1 cellular context compared by ENCODE assay signal in the genomic region with DNA sequence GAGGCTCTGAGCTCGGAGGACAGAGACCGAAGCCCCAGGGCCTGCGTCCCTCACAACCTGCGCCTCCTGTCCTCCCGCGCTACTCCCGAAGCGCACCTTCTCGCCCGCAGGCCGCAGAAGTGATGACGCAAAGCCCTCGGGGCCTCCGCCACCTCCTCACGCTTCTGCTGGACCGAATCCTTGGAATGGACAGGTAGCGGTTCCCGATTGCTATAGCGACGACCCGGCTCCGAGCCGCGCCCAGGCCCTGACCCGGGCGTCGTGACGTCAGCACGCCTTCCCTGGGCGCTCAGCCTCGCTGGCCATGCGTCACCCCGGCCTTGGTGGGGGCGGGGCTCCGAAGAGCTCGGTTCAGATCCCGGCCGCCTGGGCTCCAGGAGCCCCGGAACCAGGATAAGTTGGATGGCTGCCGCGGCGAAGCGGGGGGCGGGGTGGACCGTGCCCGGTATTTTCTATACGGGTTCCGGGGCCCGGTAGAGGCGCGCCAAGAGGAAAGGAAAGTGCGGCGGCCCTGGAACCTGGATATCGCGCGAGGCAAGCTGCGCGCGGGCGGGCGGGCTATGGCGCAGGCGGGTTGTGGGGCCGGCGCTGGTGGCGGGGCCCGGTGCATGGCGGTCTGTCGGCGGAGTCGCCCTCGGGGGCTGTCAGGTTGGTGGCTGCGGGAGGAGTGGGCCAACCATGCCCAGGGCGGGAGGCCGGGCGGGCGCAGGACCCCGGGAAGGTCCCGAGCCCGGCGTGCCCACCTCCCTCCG.
A peak's percentile ranks its signal among the peaks of the same experiment; 100 is the strongest.
TF ChIP-seq lines count a peak whose summit lies in the region.

A gene (plus strand): TSS at position 542 of the 752 bp plus-strand sequence. CDS start 21,417 bp downstream, outside the sequence.

TF ChIP-seq in HepG2, 621 proteins besides CTCF, POLR2A, EP300 and RAD21 (continued from another document):
- TF ChIP-seq, protein P1, sequence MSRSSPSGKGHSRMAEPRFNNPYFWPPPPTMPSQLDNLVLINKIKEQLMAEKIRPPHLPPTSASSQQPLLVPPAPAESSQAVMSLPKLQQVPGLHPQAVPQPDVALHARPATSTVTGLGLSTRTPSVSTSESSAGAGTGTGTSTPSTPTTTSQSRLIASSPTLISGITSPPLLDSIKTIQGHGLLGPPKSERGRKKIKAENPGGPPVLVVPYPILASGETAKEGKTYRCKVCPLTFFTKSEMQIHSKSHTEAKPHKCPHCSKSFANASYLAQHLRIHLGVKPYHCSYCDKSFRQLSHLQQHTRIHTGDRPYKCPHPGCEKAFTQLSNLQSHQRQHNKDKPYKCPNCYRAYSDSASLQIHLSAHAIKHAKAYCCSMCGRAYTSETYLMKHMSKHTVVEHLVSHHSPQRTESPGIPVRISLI (CRISPR knock-in tag; IDR thresholded peaks at IDR 0.05; ENCODE audit: borderline replicate concordance): peak; percentile 56; the same call in 1 of the 2 replicates
- no peak; the same call in 1 of the 2 replicates for TF ChIP-seq ZFP62 (CRISPR knock-in tag; IDR thresholded peaks at IDR 0.05)
- no peak for TF ChIP-seq ZNF367 (CRISPR knock-in tag; IDR thresholded peaks at IDR 0.05; ENCODE audit: borderline replicate concordance)
- TF ChIP-seq TAF1 (CRISPR knock-in tag; IDR thresholded peaks at IDR 0.05): peak; percentile 84
- peak; percentile 64 for TF ChIP-seq NFYC (CRISPR knock-in tag; IDR thresholded peaks at IDR 0.05)
- TF ChIP-seq TCF12 (IDR thresholded peaks at IDR 0.05): no peak
- peak; percentile 71 for TF ChIP-seq TCF12 (CRISPR knock-in tag; IDR thresholded peaks at IDR 0.05)
- TF ChIP-seq KLF15 (CRISPR knock-in tag; IDR thresholded peaks at IDR 0.05; ENCODE audit: borderline replicate concordance): peak; percentile 88; the same call in 1 of the 2 replicates
- TF ChIP-seq ZKSCAN5 (CRISPR knock-in tag; IDR thresholded peaks at IDR 0.05): no peak
- no peak for TF ChIP-seq ZKSCAN1 (IDR thresholded peaks at IDR 0.05; ENCODE audit: low read length)
- TF ChIP-seq ZFP36L2 (CRISPR knock-in tag; IDR thresholded peaks at IDR 0.05): 0 out of 2 replicates have a peak, but pooled peaks have one; percentile 37
- TF ChIP-seq ZNF335 (CRISPR knock-in tag; IDR thresholded peaks at IDR 0.05): peak; percentile 79; the same call in 1 of the 2 replicates
- TF ChIP-seq ZBTB38 (CRISPR knock-in tag; IDR thresholded peaks at IDR 0.05): no peak; the same call in none of the 2 replicates
- no peak for TF ChIP-seq RORA (CRISPR knock-in tag; IDR thresholded peaks at IDR 0.05)
- peak; percentile 55; the same call in 1 of the 2 replicates for TF ChIP-seq HOXD1 (CRISPR knock-in tag; IDR thresholded peaks at IDR 0.05)
- TF ChIP-seq ZNF772 (CRISPR knock-in tag; IDR thresholded peaks at IDR 0.05): peak; percentile 93
- TF ChIP-seq MED8 (CRISPR knock-in tag; IDR thresholded peaks at IDR 0.05; ENCODE audit: insufficient replicate concordance): peak; percentile 53
- TF ChIP-seq TOE1 (CRISPR knock-in tag; IDR thresholded peaks at IDR 0.05): peak; percentile 97
- peak; percentile 91 for TF ChIP-seq RFXANK (CRISPR knock-in tag; IDR thresholded peaks at IDR 0.05)
- TF ChIP-seq XRCC5 (optimal IDR thresholded peaks at IDR 0.05; ENCODE audit: low read length): peak; percentile 100
- TF ChIP-seq MYC (CRISPR knock-in tag; IDR thresholded peaks at IDR 0.05; ENCODE audit: borderline replicate concordance): peak; percentile 98
- TF ChIP-seq, protein P2, sequence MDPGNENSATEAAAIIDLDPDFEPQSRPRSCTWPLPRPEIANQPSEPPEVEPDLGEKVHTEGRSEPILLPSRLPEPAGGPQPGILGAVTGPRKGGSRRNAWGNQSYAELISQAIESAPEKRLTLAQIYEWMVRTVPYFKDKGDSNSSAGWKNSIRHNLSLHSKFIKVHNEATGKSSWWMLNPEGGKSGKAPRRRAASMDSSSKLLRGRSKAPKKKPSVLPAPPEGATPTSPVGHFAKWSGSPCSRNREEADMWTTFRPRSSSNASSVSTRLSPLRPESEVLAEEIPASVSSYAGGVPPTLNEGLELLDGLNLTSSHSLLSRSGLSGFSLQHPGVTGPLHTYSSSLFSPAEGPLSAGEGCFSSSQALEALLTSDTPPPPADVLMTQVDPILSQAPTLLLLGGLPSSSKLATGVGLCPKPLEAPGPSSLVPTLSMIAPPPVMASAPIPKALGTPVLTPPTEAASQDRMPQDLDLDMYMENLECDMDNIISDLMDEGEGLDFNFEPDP (CRISPR knock-in tag; conservative IDR thresholded peaks at IDR 0.05): no peak; the same call in 1 of the 2 replicates
- TF ChIP-seq, protein P3, sequence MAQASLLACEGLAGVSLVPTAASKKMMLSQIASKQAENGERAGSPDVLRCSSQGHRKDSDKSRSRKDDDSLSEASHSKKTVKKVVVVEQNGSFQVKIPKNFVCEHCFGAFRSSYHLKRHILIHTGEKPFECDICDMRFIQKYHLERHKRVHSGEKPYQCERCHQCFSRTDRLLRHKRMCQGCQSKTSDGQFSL (CRISPR knock-in tag; IDR thresholded peaks at IDR 0.05): peak; percentile 78
- no peak for TF ChIP-seq ZNF207 (IDR thresholded peaks at IDR 0.05; ENCODE audit: borderline replicate concordance)
- peak; percentile 93 for TF ChIP-seq ZNF564 (CRISPR knock-in tag; IDR thresholded peaks at IDR 0.05)
- TF ChIP-seq ARNT (IDR thresholded peaks at IDR 0.05): no peak
- TF ChIP-seq ZC3H4 (CRISPR knock-in tag; IDR thresholded peaks at IDR 0.05; ENCODE audit: borderline replicate concordance): peak; percentile 43; the same call in 1 of the 2 replicates
- TF ChIP-seq ARID2 (CRISPR knock-in tag; IDR thresholded peaks at IDR 0.05; ENCODE audit: borderline replicate concordance): peak; percentile 86; the same call in 1 of the 2 replicates
- TF ChIP-seq GTF3A (CRISPR knock-in tag; conservative IDR thresholded peaks at IDR 0.05): peak; percentile 98
- TF ChIP-seq, protein P4, sequence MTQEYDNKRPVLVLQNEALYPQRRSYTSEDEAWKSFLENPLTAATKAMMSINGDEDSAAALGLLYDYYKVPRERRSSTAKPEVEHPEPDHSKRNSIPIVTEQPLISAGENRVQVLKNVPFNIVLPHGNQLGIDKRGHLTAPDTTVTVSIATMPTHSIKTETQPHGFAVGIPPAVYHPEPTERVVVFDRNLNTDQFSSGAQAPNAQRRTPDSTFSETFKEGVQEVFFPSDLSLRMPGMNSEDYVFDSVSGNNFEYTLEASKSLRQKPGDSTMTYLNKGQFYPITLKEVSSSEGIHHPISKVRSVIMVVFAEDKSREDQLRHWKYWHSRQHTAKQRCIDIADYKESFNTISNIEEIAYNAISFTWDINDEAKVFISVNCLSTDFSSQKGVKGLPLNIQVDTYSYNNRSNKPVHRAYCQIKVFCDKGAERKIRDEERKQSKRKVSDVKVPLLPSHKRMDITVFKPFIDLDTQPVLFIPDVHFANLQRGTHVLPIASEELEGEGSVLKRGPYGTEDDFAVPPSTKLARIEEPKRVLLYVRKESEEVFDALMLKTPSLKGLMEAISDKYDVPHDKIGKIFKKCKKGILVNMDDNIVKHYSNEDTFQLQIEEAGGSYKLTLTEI (CRISPR knock-in tag; conservative IDR thresholded peaks at IDR 0.05): no peak
- TF ChIP-seq ZNF558 (CRISPR knock-in tag; IDR thresholded peaks at IDR 0.05; ENCODE audit: borderline replicate concordance): peak; percentile 82; the same call in 1 of the 2 replicates
- TF ChIP-seq BRD4 (CRISPR knock-in tag; IDR thresholded peaks at IDR 0.05): peak; percentile 82
- TF ChIP-seq, protein P5, sequence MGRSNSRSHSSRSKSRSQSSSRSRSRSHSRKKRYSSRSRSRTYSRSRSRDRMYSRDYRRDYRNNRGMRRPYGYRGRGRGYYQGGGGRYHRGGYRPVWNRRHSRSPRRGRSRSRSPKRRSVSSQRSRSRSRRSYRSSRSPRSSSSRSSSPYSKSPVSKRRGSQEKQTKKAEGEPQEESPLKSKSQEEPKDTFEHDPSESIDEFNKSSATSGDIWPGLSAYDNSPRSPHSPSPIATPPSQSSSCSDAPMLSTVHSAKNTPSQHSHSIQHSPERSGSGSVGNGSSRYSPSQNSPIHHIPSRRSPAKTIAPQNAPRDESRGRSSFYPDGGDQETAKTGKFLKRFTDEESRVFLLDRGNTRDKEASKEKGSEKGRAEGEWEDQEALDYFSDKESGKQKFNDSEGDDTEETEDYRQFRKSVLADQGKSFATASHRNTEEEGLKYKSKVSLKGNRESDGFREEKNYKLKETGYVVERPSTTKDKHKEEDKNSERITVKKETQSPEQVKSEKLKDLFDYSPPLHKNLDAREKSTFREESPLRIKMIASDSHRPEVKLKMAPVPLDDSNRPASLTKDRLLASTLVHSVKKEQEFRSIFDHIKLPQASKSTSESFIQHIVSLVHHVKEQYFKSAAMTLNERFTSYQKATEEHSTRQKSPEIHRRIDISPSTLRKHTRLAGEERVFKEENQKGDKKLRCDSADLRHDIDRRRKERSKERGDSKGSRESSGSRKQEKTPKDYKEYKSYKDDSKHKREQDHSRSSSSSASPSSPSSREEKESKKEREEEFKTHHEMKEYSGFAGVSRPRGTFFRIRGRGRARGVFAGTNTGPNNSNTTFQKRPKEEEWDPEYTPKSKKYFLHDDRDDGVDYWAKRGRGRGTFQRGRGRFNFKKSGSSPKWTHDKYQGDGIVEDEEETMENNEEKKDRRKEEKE (IDR thresholded peaks at IDR 0.05): no peak
- 0 out of 2 replicates have a peak, but pooled peaks have one; percentile 67 for TF ChIP-seq NFIC (IDR thresholded peaks at IDR 0.05; ENCODE audit: low read length)
- 0 out of 2 replicates have a peak, but pooled peaks have one; percentile 89 for TF ChIP-seq MAF1 (CRISPR knock-in tag; IDR thresholded peaks at IDR 0.05; ENCODE audit: borderline replicate concordance)
- TF ChIP-seq ZNF274 (CRISPR knock-in tag; IDR thresholded peaks at IDR 0.05): peak; percentile 88
- TF ChIP-seq ZNF232 (CRISPR knock-in tag; IDR thresholded peaks at IDR 0.05; ENCODE audit: borderline replicate concordance): peak; percentile 82
- TF ChIP-seq, protein P6, sequence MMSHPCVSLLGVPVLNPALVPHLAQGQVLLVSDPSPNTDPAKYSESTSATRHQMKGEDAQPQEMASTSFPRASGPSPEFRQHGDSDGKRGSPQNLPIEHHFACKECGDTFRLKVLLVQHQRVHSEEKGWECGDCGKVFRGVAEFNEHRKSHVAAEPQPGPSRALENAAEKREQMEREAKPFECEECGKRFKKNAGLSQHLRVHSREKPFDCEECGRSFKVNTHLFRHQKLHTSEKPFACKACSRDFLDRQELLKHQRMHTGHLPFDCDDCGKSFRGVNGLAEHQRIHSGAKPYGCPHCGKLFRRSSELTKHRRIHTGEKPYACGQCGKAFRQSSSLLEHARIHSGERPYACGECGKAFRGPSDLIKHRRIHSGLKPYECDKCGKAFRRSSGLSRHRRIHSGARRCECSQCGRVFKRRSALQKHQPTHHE (CRISPR knock-in tag; IDR thresholded peaks at IDR 0.05; ENCODE audit: borderline replicate concordance): peak; percentile 73; the same call in 1 of the 2 replicates
- TF ChIP-seq GZF1 (CRISPR knock-in tag; IDR thresholded peaks at IDR 0.05): no peak; the same call in 1 of the 2 replicates
- TF ChIP-seq RBM22 (optimal IDR thresholded peaks at IDR 0.05; ENCODE audit: low read length): peak; percentile 82
- TF ChIP-seq KDM3A (CRISPR knock-in tag; IDR thresholded peaks at IDR 0.05; ENCODE audit: low read depth): peak; percentile 98
- TF ChIP-seq, protein P7, sequence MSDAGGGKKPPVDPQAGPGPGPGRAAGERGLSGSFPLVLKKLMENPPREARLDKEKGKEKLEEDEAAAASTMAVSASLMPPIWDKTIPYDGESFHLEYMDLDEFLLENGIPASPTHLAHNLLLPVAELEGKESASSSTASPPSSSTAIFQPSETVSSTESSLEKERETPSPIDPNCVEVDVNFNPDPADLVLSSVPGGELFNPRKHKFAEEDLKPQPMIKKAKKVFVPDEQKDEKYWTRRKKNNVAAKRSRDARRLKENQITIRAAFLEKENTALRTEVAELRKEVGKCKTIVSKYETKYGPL (CRISPR knock-in tag; IDR thresholded peaks at IDR 0.05): peak; percentile 70
- peak; percentile 81; the same call in 1 of the 2 replicates for TF ChIP-seq HDAC2 (CRISPR knock-in tag; IDR thresholded peaks at IDR 0.05)
- TF ChIP-seq NCOA5 (CRISPR knock-in tag; IDR thresholded peaks at IDR 0.05): no peak
- peak; percentile 91; the same call in 1 of the 2 replicates for TF ChIP-seq ZNF816 (CRISPR knock-in tag; IDR thresholded peaks at IDR 0.05; ENCODE audit: borderline replicate concordance)
- TF ChIP-seq, protein P8, sequence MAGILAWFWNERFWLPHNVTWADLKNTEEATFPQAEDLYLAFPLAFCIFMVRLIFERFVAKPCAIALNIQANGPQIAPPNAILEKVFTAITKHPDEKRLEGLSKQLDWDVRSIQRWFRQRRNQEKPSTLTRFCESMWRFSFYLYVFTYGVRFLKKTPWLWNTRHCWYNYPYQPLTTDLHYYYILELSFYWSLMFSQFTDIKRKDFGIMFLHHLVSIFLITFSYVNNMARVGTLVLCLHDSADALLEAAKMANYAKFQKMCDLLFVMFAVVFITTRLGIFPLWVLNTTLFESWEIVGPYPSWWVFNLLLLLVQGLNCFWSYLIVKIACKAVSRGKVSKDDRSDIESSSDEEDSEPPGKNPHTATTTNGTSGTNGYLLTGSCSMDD (CRISPR knock-in tag; IDR thresholded peaks at IDR 0.05): no peak
TF ChIP-seq in HepG2: peak in this region for 459.
